Comparison of ENCODE assay signal across 11 cellular contexts in genomic region chr7:66952343-66953043, GRCh38. TPM values are rescaled to one million over a fixed set of nuclear protein-coding genes. Genes with fewer than 3 reads are reported as not detected.
A peak's percentile ranks its signal among the peaks of the same experiment; 100 is the strongest.
DNase-seq lines count a peak whose midpoint lies in the region; ATAC-seq, FAIRE-seq and TF ChIP-seq lines count a peak whose summit lies in the region.
"Had no signal": no experiment of that assay in that cellular context is flagged by ENCODE, and none has a peak within 500 bp of the region (broad histone marks: within the 10 kb centered on the region; RNA-seq: fewer than 3 reads in every experiment).

No MANE protein-coding gene starts in this region.

- ATAC-seq in GM18873 (IDR thresholded peaks at IDR 0.05; ENCODE audit: low FRiP score, unreplicated experiment) = no peak
- no peak for ATAC-seq in GM18867 (IDR thresholded peaks at IDR 0.05; ENCODE audit: unreplicated experiment)

- POLR2A ChIA-PET in MCF 10A (lab: Yijun Ruan, JAX) = interaction anchor here (1.3 to 2.9 kb wide), 2 partner anchors 43 to 108 kb away, joined by 3 to 11 read pairs; partner anchors contain the start of genes SBDS and TYW1

- H3K27ac Mint-ChIP-seq in MCF 10A (ENCODE audit: low read depth, unreplicated experiment) = peak overlapping the region; percentile 40

- intact Hi-C loops in MCF 10A (cut with micrococcal nuclease) = loop anchor here (2.0 to 10.0 kb wide), 2 partner anchors 42 to 108 kb away; partner anchors contain the start of gene SBDS

- H3K27me3 Mint-ChIP-seq in MCF 10A (ENCODE audit: insufficient read depth, unreplicated experiment) = no peaks in the 10 kb centered on the region
- H3K27me3 Mint-ChIP-seq: naive B cell had no signal

- no peak overlapping the region for H3K4me3 ChIP-seq in kidney epithelial cell (ENCODE audit: low read depth, low read length)
- H3K4me3 ChIP-seq: BLaER1 had no signal

- no peaks in the 10 kb centered on the region for H3K27me3 ChIP-seq in kidney epithelial cell (ENCODE audit: control insufficient read depth, insufficient read depth, low read length)
- H3K27me3 ChIP-seq: BLaER1 had no signal

- TF ChIP-seq CTCF in MCF 10A (IDR thresholded peaks at IDR 0.05; ENCODE audit: unreplicated experiment) (no peak), kidney epithelial cell (IDR thresholded peaks at IDR 0.05; ENCODE audit: insufficient read depth, low read length, poor library complexity, severe bottlenecking) (no peak)

- peaks cover 67% of the 10 kb centered on the region for H3K36me3 Mint-ChIP-seq in MCF 10A (ENCODE audit: insufficient read depth, unreplicated experiment)

- H3K9me3 Mint-ChIP-seq in MCF 10A (ENCODE audit: unreplicated experiment) = no peaks in the 10 kb centered on the region
- H3K9me3 Mint-ChIP-seq: naive B cell had no signal

- BruUV-seq in MCF 10A (replicated peaks; lab: Mats Ljungman, UMichigan) = no TSS peak

- DNase-seq in A172 (ENCODE audit: low spot score) (peak; percentile 94), HTR-8/SVneo (ENCODE audit: insufficient read length, low spot score) (peak; percentile 59), MCF 10A (ENCODE audit: unreplicated experiment) (peak; percentile 70), kidney epithelial cell (ENCODE audit: low read depth) (peak; percentile 73), NCI-H2196 (lab: John Stamatoyannopoulos, UW; ENCODE audit: unreplicated experiment) (no peak)
- DNase-seq in stimulated activated CD4-positive, alpha-beta T cell treated with anti-CD3 and anti-CD28 coated beads, Interleukin-12 subunit alpha, Interleukin-12 subunit beta, amount 100 ng/mL, for 4 hours = no peak
- DNase-seq: naive B cell had no signal

- H3K4me1 Mint-ChIP-seq in MCF 10A (ENCODE audit: insufficient read depth, unreplicated experiment) = peaks cover 30% of the 10 kb centered on the region

- H3K4me3 Mint-ChIP-seq in MCF 10A (ENCODE audit: unreplicated experiment) = no peak overlapping the region

- no peak for FAIRE-seq in HTR-8/SVneo (lab: Jason Lieb, UNC)
- FAIRE-seq: TTC549 had no signal

- CTCF ChIA-PET in MCF 10A (lab: Yijun Ruan, JAX) = interaction anchor here (0.5 to 1.8 kb wide), 7 partner anchors 12 to 267 kb away, joined by 3 to 4 read pairs (median 3); no protein-coding TSS in a partner anchor

- H3K36me3 ChIP-seq in kidney epithelial cell (ENCODE audit: control insufficient read depth, insufficient read depth, low read length) = peaks cover 3% of the 10 kb centered on the region

RNA-seq across cellular contexts. Expression of gene TMEM248, which starts 31.5 kb away (rescaled TPM):
- total RNA-seq in A172 (2014; rRNA removed; shearing (Covaris generic)) = 124 and 129 TPM in 2 replicates
- total RNA-seq in MCF 10A (2022) (75.7 and 80.0 TPM in 2 replicates), kidney epithelial cell (96.5 and 103 TPM in 2 replicates)

RNA-seq across cellular contexts. Expression of gene SBDS, which starts 42.9 kb away (rescaled TPM):
- 192 and 259 TPM in 2 replicates for total RNA-seq in A172 (2014; rRNA removed; shearing (Covaris generic))
- total RNA-seq in MCF 10A (2022) = 133 and 156 TPM in 2 replicates
- 102 and 109 TPM in 2 replicates for total RNA-seq in kidney epithelial cell

RNA-seq across cellular contexts. Expression of gene TYW1, which starts 44.1 kb away (rescaled TPM):
- 33.5 and 37.4 TPM in 2 replicates for total RNA-seq in A172 (2014; rRNA removed; shearing (Covaris generic))
- 17.4 and 19.2 TPM in 2 replicates for total RNA-seq in MCF 10A (2022)
- 12.7 and 19.0 TPM in 2 replicates for total RNA-seq in kidney epithelial cell

Comparison
In these comparisons a context has a peak if more than half of its experiments do, and no peak if none do; other contexts are left out.
1. DNase-seq: peak in A172 (single experiment), HTR-8/SVneo (single experiment), MCF 10A (single experiment) and kidney epithelial cell (single experiment); none in stimulated activated CD4-positive, alpha-beta T cell treated with anti-CD3 and anti-CD28 coated beads, Interleukin-12 subunit alpha, Interleukin-12 subunit beta, amount 100 ng/mL, for 4 hours (single experiment) and NCI-H2196 (single experiment).